In genomic region chr21:34878501-34878900, GRCh38 we compare ENCODE assay signal across 10 cellular contexts.
A peak's percentile ranks its signal among the peaks of the same experiment; 100 is the strongest.
DNase-seq lines count a peak whose midpoint lies in the region; ATAC-seq and TF ChIP-seq lines count a peak whose summit lies in the region.
"Had no signal": no experiment of that assay in that cellular context is flagged by ENCODE, and none has a peak within 500 bp of the region (broad histone marks: within the 10 kb centered on the region; RNA-seq: fewer than 3 reads in every experiment).

No MANE protein-coding gene starts in this region.

- peak; percentile 60 for ATAC-seq in RWPE2 (ENCODE audit: low read depth)
- peak in 3 of 4 donors; percentile 29 to 81 (median 74) for ATAC-seq in right lobe of liver
- no peak for ATAC-seq in activated CD4-positive, CD25-positive, alpha-beta regulatory T cell treated with anti-CD3 and anti-CD28 coated beads, Interleukin-2, amount 50 U/mL, for 24 hours

- H3K36me3 ChIP-seq in ACC112 (ENCODE audit: insufficient read depth, low read length) (peaks cover 54% of the 10 kb centered on the region), RWPE2 (ENCODE audit: low read depth) (peaks cover 95% of the 10 kb centered on the region), right lobe of liver (no peaks in the 10 kb centered on the region)

- intact Hi-C loops in right lobe of liver (cut with DNase I), result no loop called here

- in situ Hi-C loops in GM13977 (cut with MboI; ENCODE audit: low pct_unique_long_range_greater_than_20kb, low sequenced_read_pairs, unreplicated experiment), result loop anchor here (25.0 kb wide), 2 partner anchors 191 to 334 kb away; no protein-coding TSS in a partner anchor

- TF ChIP-seq POLR2A in NB4 (IDR thresholded peaks at IDR 0.05; ENCODE audit: extremely low read depth, insufficient read length) (no peak), right lobe of liver (IDR thresholded peaks at IDR 0.05) (no peak)

- no peaks in the 10 kb centered on the region for H3K27me3 ChIP-seq in ACC112 (ENCODE audit: insufficient read depth, low read length)
- no peaks in the 10 kb centered on the region for H3K27me3 ChIP-seq in RWPE2 (ENCODE audit: insufficient read depth, poor library complexity, severe bottlenecking)
- H3K27me3 ChIP-seq in right lobe of liver, result no peaks in the 10 kb centered on the region

- no peaks in the 10 kb centered on the region for H3K9me3 ChIP-seq in RWPE2 (ENCODE audit: severe bottlenecking)
- no peaks in the 10 kb centered on the region for H3K9me3 ChIP-seq in right lobe of liver
- H3K9me3 ChIP-seq: psoas muscle had no signal

- H3K4me1 ChIP-seq in ACC112 (ENCODE audit: control insufficient read depth, insufficient read depth, low read length, unreplicated experiment), result peaks cover 72% of the 10 kb centered on the region
- peaks cover 70% of the 10 kb centered on the region for H3K4me1 ChIP-seq in RWPE2 (ENCODE audit: insufficient read depth, poor library complexity, severe bottlenecking)
- peaks cover 0 to 18% (median 0%) of the 10 kb centered on the region in 4 donors for H3K4me1 ChIP-seq in right lobe of liver

- DNase-seq in NB4 (ENCODE audit: low read depth) (no peak), RWPE2 (ENCODE audit: low spot score) (no peak), right lobe of liver (no peak), HUDEP-2 (lab: John Stamatoyannopoulos, UW; ENCODE audit: unreplicated experiment in 76 of 76) (no peak), AG20443 (ENCODE audit: low spot score) (no peak), GM13977 (ENCODE audit: low spot score) (no peak)
- DNase-seq: activated B cell treated with CpG ODN at 0.5 μM for 24 hours, psoas muscle had no signal

- H3K79me2 ChIP-seq in ACC112 (ENCODE audit: control insufficient read depth, insufficient read depth, low read length, unreplicated experiment), result peaks cover 95% of the 10 kb centered on the region

- WGBS in right lobe of liver (ENCODE audit: insufficient coverage, low coverage, low lambda C conversion rate, missing lambda C conversion rate), result 57% methylated on average over 3 of the region's 3 CpGs

- H3K27ac ChIP-seq in ACC112 (ENCODE audit: low read depth, low read length), result peak overlapping the region; percentile 42; the same call in 1 of the 2 replicates
- H3K27ac ChIP-seq in RWPE2 (ENCODE audit: poor library complexity, severe bottlenecking), result peak overlapping the region; percentile 99
- no peak overlapping the region for H3K27ac ChIP-seq in right lobe of liver
- H3K27ac ChIP-seq: psoas muscle had no signal

- no peak overlapping the region for H2AFZ ChIP-seq in ACC112 (ENCODE audit: low read length, unreplicated experiment)

- TF ChIP-seq CTCF in NB4 (IDR thresholded peaks at IDR 0.05; ENCODE audit: low read depth, low read length) (no peak), RWPE2 (IDR thresholded peaks at IDR 0.05; ENCODE audit: poor library complexity, severe bottlenecking) (no peak), right lobe of liver (IDR thresholded peaks at IDR 0.05) (no peak), GM13977 (IDR thresholded peaks at IDR 0.05; ENCODE audit: extremely low read depth, insufficient read depth, missing control alignments) (no peak)

- peak overlapping the region; percentile 48; the same call in 1 of the 2 replicates for H3K4me3 ChIP-seq in ACC112 (ENCODE audit: low read depth, low read length)
- H3K4me3 ChIP-seq in NB4 (ENCODE audit: low read depth, low read length), result peak overlapping the region; percentile 30
- no peak overlapping the region for H3K4me3 ChIP-seq in RWPE2 (ENCODE audit: severe bottlenecking)
- H3K4me3 ChIP-seq in right lobe of liver, result no peak overlapping the region
- H3K4me3 ChIP-seq: psoas muscle had no signal

Comparison
In these comparisons a context has a peak if more than half of its experiments do, and no peak if none do; other contexts are left out.
1. H3K27ac ChIP-seq: peak in ACC112 (single experiment) and RWPE2 (single experiment); none in right lobe of liver (0 of 3).
2. H3K4me3 ChIP-seq: peak in ACC112 (single experiment) and NB4 (single experiment); none in RWPE2 (single experiment) and right lobe of liver (0 of 3).
3. ATAC-seq: peak in RWPE2 (single experiment) and right lobe of liver (3 of 4); none in activated CD4-positive, CD25-positive, alpha-beta regulatory T cell treated with anti-CD3 and anti-CD28 coated beads, Interleukin-2, amount 50 U/mL, for 24 hours (0 of 2).